20 cellular contexts compared by ENCODE assay signal in genomic region chr7:1966631-1967200, GRCh38.
DNase-seq lines count a peak whose midpoint lies in the region; ATAC-seq and TF ChIP-seq lines count a peak whose summit lies in the region.
"Had no signal": no experiment of that assay in that cellular context is flagged by ENCODE, and none has a peak within 500 bp of the region (broad histone marks: within the 10 kb centered on the region; RNA-seq: fewer than 3 reads in every experiment).

No MANE protein-coding gene starts in this region.

- no peak for DNase-seq in activated naive CD4-positive, alpha-beta T cell treated with anti-CD3 and anti-CD28 coated beads, Interleukin-2, amount 10 ng/mL, durations not matched to agents 7 days and 5 days
- DNase-seq in activated naive CD4-positive, alpha-beta T cell treated with anti-CD3 and anti-CD28 coated beads, Interleukin-2, amount 50 U/mL, for 16 hours = no peak
- DNase-seq in NCI-H345 (lab: John Stamatoyannopoulos, UW) = peak; percentile 77
- peak; percentile 66 for DNase-seq in chondrocyte (ENCODE audit: low spot score)
- DNase-seq in upper lobe of right lung = peak; percentile 53
- DNase-seq in RKO (ENCODE audit: low spot score) = no peak
- no peak for DNase-seq in sigmoid colon
- DNase-seq: brain microvascular endothelial cell; CD4-positive, alpha-beta memory T cell; EL; gastrocnemius medialis; left colon; NCI-H1694; stimulated activated CD4-positive, alpha-beta T cell treated with anti-CD3 and anti-CD28 coated beads, Interleukin-15, amount 100 ng/mL, for 24 hours had no signal

- H3K4me3 Mint-ChIP-seq in activated naive CD4-positive, alpha-beta T cell treated with anti-CD3 and anti-CD28 coated beads, Interleukin-2, amount 10 ng/mL, durations not matched to agents 7 days and 5 days = no peak overlapping the region
- H3K4me3 Mint-ChIP-seq in chondrocyte (ENCODE audit: unreplicated experiment) = no peak overlapping the region
- H3K4me3 Mint-ChIP-seq: stimulated activated effector memory CD8-positive, alpha-beta T cell treated with anti-CD3 and anti-CD28 coated beads, Interleukin-12 subunit alpha, Interleukin-12 subunit beta, amount 100 ng/mL, for 72 hours had no signal

- H3K27ac Mint-ChIP-seq in activated naive CD4-positive, alpha-beta T cell treated with anti-CD3 and anti-CD28 coated beads, Interleukin-2, amount 10 ng/mL, durations not matched to agents 7 days and 5 days = peak overlapping the region; percentile 45
- peak overlapping the region; percentile 20 for H3K27ac Mint-ChIP-seq in chondrocyte (ENCODE audit: unreplicated experiment)

- no peak overlapping the region for H3K4me3 ChIP-seq in upper lobe of right lung
- H3K4me3 ChIP-seq in sigmoid colon = no peak overlapping the region
- H3K4me3 ChIP-seq: gastrocnemius medialis, mucosa of descending colon, tibial artery had no signal

- TF ChIP-seq CTCF in chondrocyte (IDR thresholded peaks at IDR 0.05) (no peak), upper lobe of right lung (IDR thresholded peaks at IDR 0.05) (no peak), sigmoid colon (IDR thresholded peaks at IDR 0.05) (no peak)

- H3K36me3 ChIP-seq in upper lobe of right lung (no peaks in the 10 kb centered on the region), sigmoid colon (no peaks in the 10 kb centered on the region)
- H3K36me3 ChIP-seq: brain microvascular endothelial cell, gastrocnemius medialis had no signal

- TF ChIP-seq EP300 in sigmoid colon (IDR thresholded peaks at IDR 0.05) = no peak

- H3K27me3 Mint-ChIP-seq in activated naive CD4-positive, alpha-beta T cell treated with anti-CD3 and anti-CD28 coated beads, Interleukin-2, amount 10 ng/mL, durations not matched to agents 7 days and 5 days = no peaks in the 10 kb centered on the region
- H3K27me3 Mint-ChIP-seq in chondrocyte (ENCODE audit: low read depth) = no peaks in the 10 kb centered on the region
- H3K27me3 Mint-ChIP-seq: CD4-positive, alpha-beta memory T cell had no signal

- ATAC-seq in upper lobe of right lung = no peak
- no peak for ATAC-seq in HG03342 (IDR thresholded peaks at IDR 0.05; ENCODE audit: unreplicated experiment)
- ATAC-seq: activated naive CD4-positive, alpha-beta T cell treated with anti-CD3 and anti-CD28 coated beads, Interleukin-2, amount 50 U/mL, for 72 hours; gastrocnemius medialis; left colon; stimulated activated effector memory CD8-positive, alpha-beta T cell treated with anti-CD3 and anti-CD28 coated beads, Interleukin-12 subunit alpha, Interleukin-12 subunit beta, amount 100 ng/mL, for 72 hours had no signal

- whole genome bisulfite sequencing in sigmoid colon, 2 donors = 94 to 96% methylated on average over 26 of the region's 26 CpGs

- H3K4me1 Mint-ChIP-seq in activated naive CD4-positive, alpha-beta T cell treated with anti-CD3 and anti-CD28 coated beads, Interleukin-2, amount 10 ng/mL, durations not matched to agents 7 days and 5 days = peaks cover 31% of the 10 kb centered on the region
- peaks cover 8% of the 10 kb centered on the region for H3K4me1 Mint-ChIP-seq in chondrocyte (ENCODE audit: low read depth)

- H3K27me3 ChIP-seq in upper lobe of right lung = no peaks in the 10 kb centered on the region
- no peaks in the 10 kb centered on the region for H3K27me3 ChIP-seq in sigmoid colon
- H3K27me3 ChIP-seq: brain microvascular endothelial cell, gastrocnemius medialis, tibial artery had no signal

- TF ChIP-seq POLR2A in sigmoid colon (IDR thresholded peaks at IDR 0.05) = no peak

- H3K9me3 ChIP-seq in upper lobe of right lung (no peaks in the 10 kb centered on the region), sigmoid colon (no peaks in the 10 kb centered on the region)
- H3K9me3 ChIP-seq: gastrocnemius medialis, mucosa of descending colon, tibial artery had no signal

- no peak overlapping the region for H3K27ac ChIP-seq in upper lobe of right lung
- no peak overlapping the region for H3K27ac ChIP-seq in sigmoid colon
- H3K27ac ChIP-seq: brain microvascular endothelial cell, gastrocnemius medialis, RWPE1, tibial artery had no signal

- H3K9me3 Mint-ChIP-seq in activated naive CD4-positive, alpha-beta T cell treated with anti-CD3 and anti-CD28 coated beads, Interleukin-2, amount 10 ng/mL, durations not matched to agents 7 days and 5 days = peaks cover 13% of the 10 kb centered on the region
- peaks cover 8% of the 10 kb centered on the region for H3K9me3 Mint-ChIP-seq in chondrocyte (ENCODE audit: low read depth)

- intact Hi-C loops in upper lobe of right lung (cut with DNase I) = no loop called here
- intact Hi-C loops in sigmoid colon (cut with DNase I) = no loop called here

- H3K36me3 Mint-ChIP-seq in activated naive CD4-positive, alpha-beta T cell treated with anti-CD3 and anti-CD28 coated beads, Interleukin-2, amount 10 ng/mL, durations not matched to agents 7 days and 5 days = peaks cover 20% of the 10 kb centered on the region
- peaks cover 21% of the 10 kb centered on the region for H3K36me3 Mint-ChIP-seq in chondrocyte (ENCODE audit: low read depth)

- CTCF ChIA-PET in activated naive CD4-positive, alpha-beta T cell treated with anti-CD3 and anti-CD28 coated beads, Interleukin-2, amount 10 ng/mL, durations not matched to agents 7 days and 5 days (lab: Charles Lee) = no interaction called here

- H3K4me1 ChIP-seq in upper lobe of right lung = no peaks in the 10 kb centered on the region
- no peaks in the 10 kb centered on the region for H3K4me1 ChIP-seq in sigmoid colon
- H3K4me1 ChIP-seq: gastrocnemius medialis, tibial artery had no signal

Comparison
In these comparisons a context has a peak if more than half of its experiments do, and no peak if none do; other contexts are left out.
1. DNase-seq: peak in NCI-H345 (single experiment), chondrocyte (single experiment) and upper lobe of right lung (single experiment); none in activated naive CD4-positive, alpha-beta T cell treated with anti-CD3 and anti-CD28 coated beads, Interleukin-2, amount 10 ng/mL, durations not matched to agents 7 days and 5 days (single experiment), activated naive CD4-positive, alpha-beta T cell treated with anti-CD3 and anti-CD28 coated beads, Interleukin-2, amount 50 U/mL, for 16 hours (single experiment), RKO (single experiment) and sigmoid colon (single experiment).